Comparison of ENCODE assay signal across 5 cellular contexts in genomic region chr15:45135705-45136377, GRCh38. TPM values are rescaled to one million over a fixed set of nuclear protein-coding genes. Genes with fewer than 3 reads are reported as not detected.
"Had no signal": no experiment of that assay in that cellular context is flagged by ENCODE, and none has a peak within 500 bp of the region (broad histone marks: within the 10 kb centered on the region; RNA-seq: fewer than 3 reads in every experiment).

No MANE protein-coding gene starts in this region.

RNA-seq across cellular contexts. Expression of gene DUOX1, which starts 6.0 kb away (rescaled TPM):
- polyA plus RNA-seq: neural cell had no signal

RNA-seq across cellular contexts. Expression of gene DUOXA1, which starts 6.2 kb away (rescaled TPM):
- polyA plus RNA-seq: neural cell had no signal

RNA-seq across cellular contexts. Expression of gene DUOXA2, which starts 21.7 kb away (rescaled TPM):
- total RNA-seq: activated T-helper 2 cell treated with anti-CD3 and anti-CD28 coated beads, Interferon-gamma antibody, Interleukin-2, Interleukin-4, amounts not matched to agents 10 μg/mL and 5 μg/mL and 100 μg/mL, durations not matched to agents 14 hours and 24 hours and 36 hours; foreskin keratinocyte; osteoblast; T-helper 17 cell had no signal
- polyA plus RNA-seq: foreskin keratinocyte, neural cell had no signal

RNA-seq across cellular contexts. Expression of gene DUOX2, which starts 21.9 kb away (rescaled TPM):
- total RNA-seq: activated T-helper 2 cell treated with anti-CD3 and anti-CD28 coated beads, Interferon-gamma antibody, Interleukin-2, Interleukin-4, amounts not matched to agents 10 μg/mL and 5 μg/mL and 100 μg/mL, durations not matched to agents 14 hours and 24 hours and 36 hours; osteoblast had no signal
- polyA plus RNA-seq: neural cell had no signal
